ENCODE assay signal across 18 cellular contexts in genomic region chr20:858011-858410, GRCh38. TPM values are rescaled to one million over a fixed set of nuclear protein-coding genes. Genes with fewer than 3 reads are reported as not detected.
DNase-seq lines count a peak whose midpoint lies in the region; ATAC-seq lines count a peak whose summit lies in the region.
"Had no signal": no experiment of that assay in that cellular context is flagged by ENCODE, and none has a peak within 500 bp of the region (broad histone marks: within the 10 kb centered on the region; RNA-seq: fewer than 3 reads in every experiment).

No MANE protein-coding gene starts in this region.

- no peak for DNase-seq in activated CD4-positive, alpha-beta T cell treated with anti-CD3 and anti-CD28 coated beads, Interleukin-2, amount 10 ng/mL, durations not matched to agents 7 days and 5 days
- DNase-seq in activated CD4-positive, alpha-beta T cell treated with anti-CD3 and anti-CD28 coated beads, Interleukin-2, amount 10 ng/mL, durations not matched to agents 24 days and 14 days: no peak
- DNase-seq in DMS79 treated with DMSO at 0.1 percent for 48 hours (lab: John Stamatoyannopoulos, UW) (peak; percentile 25), NCI-H187 (lab: John Stamatoyannopoulos, UW) (no peak)
- DNase-seq: CD8-positive, alpha-beta T cell; GDM1; NCI-H1048; NCI-H1436 treated with DMSO at 0.1 percent for 48 hours; NCI-H2081; NCI-H510A treated with DMSO at 0.1 percent for 48 hours; Right ventricle myocardium superior had no signal

- H3K36me3 Mint-ChIP-seq in activated CD4-positive, alpha-beta T cell treated with anti-CD3 and anti-CD28 coated beads, Interleukin-2, amount 10 ng/mL, durations not matched to agents 7 days and 5 days (ENCODE audit: low read depth): peaks cover 18% of the 10 kb centered on the region
- H3K36me3 Mint-ChIP-seq in activated CD4-positive, alpha-beta T cell treated with anti-CD3 and anti-CD28 coated beads, Interleukin-2, amount 10 ng/mL, durations not matched to agents 24 days and 14 days (ENCODE audit: low read depth): peaks cover 17% of the 10 kb centered on the region
- H3K36me3 Mint-ChIP-seq in activated T-helper 17 cell treated with anti-CD3 and anti-CD28 coated beads, Interleukin-2, amount 50 U/mL, for 72 hours (ENCODE audit: low read depth): no peaks in the 10 kb centered on the region
- H3K36me3 Mint-ChIP-seq: CD8-positive, alpha-beta T cell had no signal

- no peak overlapping the region for H3K4me3 Mint-ChIP-seq in activated CD4-positive, alpha-beta T cell treated with anti-CD3 and anti-CD28 coated beads, Interleukin-2, amount 10 ng/mL, durations not matched to agents 7 days and 5 days
- H3K4me3 Mint-ChIP-seq in activated CD4-positive, alpha-beta T cell treated with anti-CD3 and anti-CD28 coated beads, Interleukin-2, amount 10 ng/mL, durations not matched to agents 24 days and 14 days: no peak overlapping the region
- H3K4me3 Mint-ChIP-seq in activated T-helper 17 cell treated with anti-CD3 and anti-CD28 coated beads, Interleukin-2, amount 50 U/mL, for 72 hours: no peak overlapping the region
- H3K4me3 Mint-ChIP-seq: CD8-positive, alpha-beta T cell had no signal

- no peaks in the 10 kb centered on the region for H3K27me3 Mint-ChIP-seq in activated CD4-positive, alpha-beta T cell treated with anti-CD3 and anti-CD28 coated beads, Interleukin-2, amount 10 ng/mL, durations not matched to agents 7 days and 5 days
- no peaks in the 10 kb centered on the region for H3K27me3 Mint-ChIP-seq in activated CD4-positive, alpha-beta T cell treated with anti-CD3 and anti-CD28 coated beads, Interleukin-2, amount 10 ng/mL, durations not matched to agents 24 days and 14 days
- H3K27me3 Mint-ChIP-seq in activated T-helper 17 cell treated with anti-CD3 and anti-CD28 coated beads, Interleukin-2, amount 50 U/mL, for 72 hours: no peaks in the 10 kb centered on the region

- CTCF ChIA-PET in activated CD4-positive, alpha-beta T cell treated with anti-CD3 and anti-CD28 coated beads, Interleukin-2, amount 10 ng/mL, durations not matched to agents 7 days and 5 days (lab: Charles Lee): interaction anchor here (1.3 to 2.1 kb wide), 2 partner anchors 10 to 11 kb away, joined by 3 to 5 read pairs; no protein-coding TSS in a partner anchor

- intact Hi-C loops in activated CD4-positive, alpha-beta T cell treated with anti-CD3 and anti-CD28 coated beads, Interleukin-2, amount 10 ng/mL, durations not matched to agents 24 days and 14 days (cut with micrococcal nuclease): loop anchor here (5.0 kb wide), 1 partner anchor 36 kb away; no protein-coding TSS in a partner anchor

- H3K27ac Mint-ChIP-seq in activated CD4-positive, alpha-beta T cell treated with anti-CD3 and anti-CD28 coated beads, Interleukin-2, amount 10 ng/mL, durations not matched to agents 7 days and 5 days: peak overlapping the region; percentile 76
- H3K27ac Mint-ChIP-seq in activated CD4-positive, alpha-beta T cell treated with anti-CD3 and anti-CD28 coated beads, Interleukin-2, amount 10 ng/mL, durations not matched to agents 24 days and 14 days: no peak overlapping the region
- peak overlapping the region; percentile 36 for H3K27ac Mint-ChIP-seq in activated T-helper 17 cell treated with anti-CD3 and anti-CD28 coated beads, Interleukin-2, amount 50 U/mL, for 72 hours
- H3K27ac Mint-ChIP-seq: CD8-positive, alpha-beta T cell had no signal

- H3K4me1 Mint-ChIP-seq in activated CD4-positive, alpha-beta T cell treated with anti-CD3 and anti-CD28 coated beads, Interleukin-2, amount 10 ng/mL, durations not matched to agents 7 days and 5 days: peaks cover 75% of the 10 kb centered on the region
- H3K4me1 Mint-ChIP-seq in activated CD4-positive, alpha-beta T cell treated with anti-CD3 and anti-CD28 coated beads, Interleukin-2, amount 10 ng/mL, durations not matched to agents 24 days and 14 days: peaks cover 59% of the 10 kb centered on the region
- peaks cover 40% of the 10 kb centered on the region for H3K4me1 Mint-ChIP-seq in activated T-helper 17 cell treated with anti-CD3 and anti-CD28 coated beads, Interleukin-2, amount 50 U/mL, for 72 hours

- POLR2A ChIA-PET in activated CD4-positive, alpha-beta T cell treated with anti-CD3 and anti-CD28 coated beads, Interleukin-2, amount 10 ng/mL, durations not matched to agents 7 days and 5 days (lab: Charles Lee): no interaction called here

- peaks cover 2% of the 10 kb centered on the region for H3K9me3 Mint-ChIP-seq in activated CD4-positive, alpha-beta T cell treated with anti-CD3 and anti-CD28 coated beads, Interleukin-2, amount 10 ng/mL, durations not matched to agents 7 days and 5 days
- H3K9me3 Mint-ChIP-seq in activated CD4-positive, alpha-beta T cell treated with anti-CD3 and anti-CD28 coated beads, Interleukin-2, amount 10 ng/mL, durations not matched to agents 24 days and 14 days: peaks cover 4% of the 10 kb centered on the region
- no peaks in the 10 kb centered on the region for H3K9me3 Mint-ChIP-seq in activated T-helper 17 cell treated with anti-CD3 and anti-CD28 coated beads, Interleukin-2, amount 50 U/mL, for 72 hours
- H3K9me3 Mint-ChIP-seq: CD8-positive, alpha-beta T cell had no signal

- no peak for ATAC-seq in activated T-helper 17 cell treated with anti-CD3 and anti-CD28 coated beads, Interleukin-2, amount 50 U/mL, for 72 hours (replicated peaks)
- peak; percentile 45 for ATAC-seq in esophagus mucosa
- no peak for ATAC-seq in GM19328 (IDR thresholded peaks at IDR 0.05; ENCODE audit: unreplicated experiment)
- no peak for ATAC-seq in GM21515 (IDR thresholded peaks at IDR 0.05; ENCODE audit: unreplicated experiment)
- ATAC-seq: CD8-positive, alpha-beta T cell; Panc1 had no signal

RNA-seq across cellular contexts. Expression of gene FAM110A, which starts 24.5 kb away (rescaled TPM):
- total RNA-seq in activated CD4-positive, alpha-beta T cell treated with anti-CD3 and anti-CD28 coated beads, Interleukin-2, amount 10 ng/mL, durations not matched to agents 7 days and 5 days: 10 to 100 TPM; 27.6 to 30.2 TPM
- 13.3 and 15.4 TPM in 2 replicates for total RNA-seq in activated CD4-positive, alpha-beta T cell treated with anti-CD3 and anti-CD28 coated beads, Interleukin-2, amount 10 ng/mL, durations not matched to agents 24 days and 14 days
- 10 to 100 TPM; 17.4 to 20.8 TPM for total RNA-seq in activated T-helper 17 cell treated with anti-CD3 and anti-CD28 coated beads, Interleukin-2, amount 50 U/mL, for 72 hours
- total RNA-seq in esophagus mucosa: 32.8 TPM

RNA-seq across cellular contexts. Expression of gene ANGPT4, which starts 58.1 kb away (rescaled TPM):
- total RNA-seq in activated CD4-positive, alpha-beta T cell treated with anti-CD3 and anti-CD28 coated beads, Interleukin-2, amount 10 ng/mL, durations not matched to agents 7 days and 5 days: not detected
- total RNA-seq in activated CD4-positive, alpha-beta T cell treated with anti-CD3 and anti-CD28 coated beads, Interleukin-2, amount 10 ng/mL, durations not matched to agents 24 days and 14 days: not detected in 2 replicates
- under 1 TPM in 1 of 2 donors, not detected in 1; 0.06 TPM for total RNA-seq in activated T-helper 17 cell treated with anti-CD3 and anti-CD28 coated beads, Interleukin-2, amount 50 U/mL, for 72 hours
- 0.08 TPM for total RNA-seq in esophagus mucosa
- total RNA-seq: A172; CD8-positive, alpha-beta T cell; M059J; Right ventricle myocardium superior had no signal
